In the genomic region with DNA sequence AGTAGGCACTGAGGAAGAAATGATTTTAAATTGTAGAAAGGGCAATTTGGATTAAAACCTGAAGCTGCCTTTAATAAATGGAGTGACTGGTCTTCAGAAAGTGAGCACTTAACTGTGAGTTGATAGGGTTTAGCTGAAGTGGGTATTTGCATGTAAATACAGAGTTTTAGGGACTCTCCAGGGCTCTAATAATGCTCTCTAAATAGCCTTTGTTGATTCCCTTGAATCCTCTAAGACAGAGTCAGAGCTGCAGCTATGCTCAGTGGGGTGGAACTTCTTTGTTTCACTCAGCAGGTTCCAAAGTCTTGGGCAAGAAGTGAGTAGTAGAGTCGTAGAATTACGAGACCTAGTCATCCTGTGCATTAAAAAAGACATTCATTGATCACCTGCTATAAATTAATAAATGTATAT, we compare ENCODE assay signal across 13 cellular contexts. TPM values are rescaled to one million over a fixed set of nuclear protein-coding genes. Genes with fewer than 3 reads are reported as not detected.
DNase-seq lines count a peak whose midpoint lies in the region; ATAC-seq, FAIRE-seq and TF ChIP-seq lines count a peak whose summit lies in the region.
"Had no signal": no experiment of that assay in that cellular context is flagged by ENCODE, and none has a peak within 500 bp of the region (broad histone marks: within the 10 kb centered on the region; RNA-seq: fewer than 3 reads in every experiment).

No MANE protein-coding gene starts in this region.

- no peak for TF ChIP-seq CTCF in esophagus squamous epithelium (IDR thresholded peaks at IDR 0.05)

- no peaks in the 10 kb centered on the region for H3K36me3 ChIP-seq in esophagus squamous epithelium
- H3K36me3 ChIP-seq: stomach had no signal

- H3K9me3 ChIP-seq in esophagus squamous epithelium, result no peaks in the 10 kb centered on the region
- H3K9me3 ChIP-seq: stomach had no signal

- 40 to 53% methylated on average over 2 of the region's 2 CpGs for WGBS in esophagus squamous epithelium, 2 donors

- TF ChIP-seq POLR2A in GM12891 (IDR thresholded peaks at IDR 0.05; ENCODE audit: low read depth, low read length), result no peak
- no peak for TF ChIP-seq POLR2A in esophagus squamous epithelium (IDR thresholded peaks at IDR 0.05)

- DNase-seq in GM12891 (ENCODE audit: insufficient read length, low spot score) (peak; percentile 24), NCI-H524 treated with DMSO at 0.1 percent for 48 hours (lab: John Stamatoyannopoulos, UW) (peak; percentile 11), globus pallidus (ENCODE audit: low spot score) (no peak), esophagus squamous epithelium (lab: John Stamatoyannopoulos, UW) (no peak), epidermal melanocyte (ENCODE audit: insufficient read length, low spot score) (no peak), SW 1271 (lab: John Stamatoyannopoulos, UW) (no peak)
- DNase-seq: activated CD4-positive, alpha-beta T cell treated with anti-CD3 and anti-CD28 coated beads, Interleukin-2, amount 10 ng/mL, durations not matched to agents 7 days and 5 days; RPMI8226; stomach had no signal

- FAIRE-seq in GM12891 (lab: Jason Lieb, UNC), result peak; percentile 76

- ATAC-seq in GM19463 (IDR thresholded peaks at IDR 0.05; ENCODE audit: unreplicated experiment), result peak; percentile 92
- ATAC-seq in HG02970 (IDR thresholded peaks at IDR 0.05; ENCODE audit: low FRiP score, unreplicated experiment), result peak; percentile 86

- no peaks in the 10 kb centered on the region for H3K27me3 ChIP-seq in esophagus squamous epithelium
- H3K27me3 ChIP-seq: stomach had no signal

- H3K27ac ChIP-seq in esophagus squamous epithelium, result no peak overlapping the region
- H3K27ac ChIP-seq: epithelial cell of prostate, stomach had no signal

- no peaks in the 10 kb centered on the region for H3K4me1 ChIP-seq in esophagus squamous epithelium

- intact Hi-C loops in esophagus squamous epithelium (cut with DNase I), result no loop called here

- H3K4me3 ChIP-seq in esophagus squamous epithelium, result no peak overlapping the region
- H3K4me3 ChIP-seq: stomach had no signal

TF ChIP-seq in GM12891, 5 proteins besides CTCF, POLR2A, EP300 and RAD21:
- TF ChIP-seq SPI1 (IDR thresholded peaks at IDR 0.05; ENCODE audit: low read depth, low read length) (no peak), POU2F2 (IDR thresholded peaks at IDR 0.05; ENCODE audit: low read depth, low read length) (peak; percentile 55; the same call in 1 of the 2 replicates), PAX5 (IDR thresholded peaks at IDR 0.05; ENCODE audit: insufficient read depth, low read length, severe bottlenecking) (peak; percentile 94), TAF1 (IDR thresholded peaks at IDR 0.05; ENCODE audit: low read depth, low read length) (no peak), POLR2AphosphoS5 (IDR thresholded peaks at IDR 0.05; ENCODE audit: low read depth, low read length) (no peak)

RNA-seq across cellular contexts. Expression of a gene that starts 21.4 kb away (rescaled TPM):
- polyA plus RNA-seq in GM12891 (2012; ENCODE audit: low read depth, missing spikeins), result not detected
- not detected for total RNA-seq in esophagus squamous epithelium
- total RNA-seq: activated CD4-positive, alpha-beta T cell treated with anti-CD3 and anti-CD28 coated beads, Interleukin-2, amount 10 ng/mL, durations not matched to agents 7 days and 5 days; mesothelial cell of epicardium; stomach had no signal
- polyA plus RNA-seq: stomach had no signal

Comparison
In these comparisons a context has a peak if more than half of its experiments do, and no peak if none do; other contexts are left out.
1. DNase-seq: peak in GM12891 (single experiment) and NCI-H524 treated with DMSO at 0.1 percent for 48 hours (single experiment); none in globus pallidus (single experiment), esophagus squamous epithelium (single experiment), epidermal melanocyte (single experiment) and SW 1271 (0 of 2).